Comparison of ENCODE assay signal across 26 cellular contexts in the genomic region with DNA sequence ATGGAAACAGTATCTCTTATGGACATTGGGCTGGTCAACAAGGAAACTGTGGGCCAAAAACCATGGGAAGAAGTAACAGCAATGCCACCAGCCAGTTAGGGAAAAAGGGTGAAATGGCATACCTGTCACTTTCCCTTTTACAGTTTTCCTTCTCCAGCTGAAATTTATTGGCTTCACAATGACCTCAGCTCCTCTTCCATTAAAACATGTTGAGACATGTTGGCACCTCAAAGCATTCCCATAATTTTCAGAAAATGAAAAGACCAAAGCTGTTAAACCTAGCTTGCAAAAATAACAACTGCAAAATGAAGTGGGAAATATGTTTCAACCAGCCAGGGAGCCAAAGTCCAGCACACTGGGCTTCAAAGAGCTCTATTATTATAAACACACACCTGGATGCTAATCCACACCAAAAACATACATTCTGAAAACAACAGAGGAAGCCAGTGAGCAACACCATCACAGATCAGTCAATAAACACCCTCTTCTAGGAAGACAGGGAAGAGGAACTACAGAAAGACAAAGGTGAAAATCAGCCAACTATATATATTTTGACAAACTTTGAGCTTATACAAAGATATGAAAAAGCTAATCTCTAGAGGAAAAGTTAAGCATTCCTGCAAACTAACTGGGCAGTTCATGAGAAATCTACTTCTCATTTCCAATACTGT.
A peak's percentile ranks its signal among the peaks of the same experiment; 100 is the strongest.
DNase-seq lines count a peak whose midpoint lies in the region; ATAC-seq and TF ChIP-seq lines count a peak whose summit lies in the region.
"Had no signal": no experiment of that assay in that cellular context is flagged by ENCODE, and none has a peak within 500 bp of the region (broad histone marks: within the 10 kb centered on the region; RNA-seq: fewer than 3 reads in every experiment).

No MANE protein-coding gene starts in this region.

- DNase-seq in activated T-cell treated with anti-CD3 and anti-CD28 coated beads, Interleukin-2, amount 50 U/mL, for 72 hours: no peak
- no peak for DNase-seq in activated T-cell treated with anti-CD3 and anti-CD28 coated beads, Interleukin-2, amount 50 U/mL, for 4 hours
- DNase-seq in NCI-H69 (lab: John Stamatoyannopoulos, UW) (peak; percentile 65), mammary epithelial cell (peak; percentile 23), osteoblast (ENCODE audit: insufficient read length, low spot score, missing footprints) (no peak)
- DNase-seq: activated naive CD4-positive, alpha-beta T cell treated with Interleukin-2 at 50 U/mL for 16 hours; activated T-cell treated with anti-CD3 and anti-CD28 coated beads, Interleukin-2, amount 50 U/mL, for 48 hours; amniotic stem cell; Caco-2; EL; NCI-H2081; NCI-H345; PC-3; SIG-M5; stimulated activated CD4-positive, alpha-beta T cell treated with anti-CD3 and anti-CD28 coated beads, Interleukin-2, amount 100 ng/mL, for 24 hours; T-cell had no signal

- H3K4me3 ChIP-seq in mammary epithelial cell (replicated peaks in 1 of 3; ENCODE audit: insufficient read depth in 1 of 3, low read depth in 2 of 3, low read length in 3 of 3) (no peak overlapping the region), osteoblast (ENCODE audit: insufficient read depth, low read length) (no peak overlapping the region)
- H3K4me3 ChIP-seq: cardiac muscle cell, coronary artery, HAP-1, smooth muscle cell, suprapubic skin had no signal

- ATAC-seq in activated T-cell treated with anti-CD3 and anti-CD28 coated beads, Interleukin-2, amount 50 U/mL, for 72 hours (replicated peaks in 1 of 2): no peak
- ATAC-seq in activated T-cell treated with anti-CD3 and anti-CD28 coated beads, Interleukin-2, amount 50 U/mL, for 4 hours: no peak
- ATAC-seq in HG03135 (IDR thresholded peaks at IDR 0.05; ENCODE audit: unreplicated experiment): no peak
- no peak for ATAC-seq in HG02678 (IDR thresholded peaks at IDR 0.05; ENCODE audit: unreplicated experiment)
- no peak for ATAC-seq in activated CD4-positive, CD25-positive, alpha-beta regulatory T cell treated with anti-CD3 and anti-CD28 coated beads, Interleukin-2, amount 50 U/mL, for 24 hours
- ATAC-seq: PC-3 had no signal

- dilution Hi-C loops in mammary epithelial cell (cut with HindIII; ENCODE audit: low sequenced_read_pairs): no loop called here

- no peaks in the 10 kb centered on the region for H3K9me3 ChIP-seq in mammary epithelial cell (replicated peaks; ENCODE audit: insufficient read depth, low read length)
- no peaks in the 10 kb centered on the region for H3K9me3 ChIP-seq in osteoblast (ENCODE audit: low read depth, low read length)
- H3K9me3 ChIP-seq: Caco-2, HAP-1, neutrophil, suprapubic skin had no signal

- H3K79me2 ChIP-seq in mammary epithelial cell (ENCODE audit: insufficient read depth, low read length) (no peaks in the 10 kb centered on the region), osteoblast (ENCODE audit: insufficient read depth, low read length) (no peaks in the 10 kb centered on the region)

- CTCF ChIA-PET in mammary epithelial cell (lab: Charles Lee; ENCODE audit: low non-redundant PET): no interaction called here

- no peaks in the 10 kb centered on the region for H3K27me3 ChIP-seq in mammary epithelial cell (ENCODE audit: insufficient read depth, low read length)
- no peaks in the 10 kb centered on the region for H3K27me3 ChIP-seq in osteoblast (ENCODE audit: insufficient read depth, low read length)
- H3K27me3 ChIP-seq: cardiac muscle cell, neutrophil, suprapubic skin had no signal

- BruUV-seq in mammary epithelial cell (replicated peaks; lab: Mats Ljungman, UMichigan): no TSS peak

- H3K4me1 ChIP-seq in mammary epithelial cell (ENCODE audit: insufficient read depth, low read length) (peaks cover 38% of the 10 kb centered on the region), osteoblast (ENCODE audit: insufficient read depth, low read length) (peaks cover 10% of the 10 kb centered on the region)
- H3K4me1 ChIP-seq: Caco-2, HAP-1, suprapubic skin had no signal

- in situ Hi-C loops in mammary epithelial cell (cut with MboI; ENCODE audit: low sequenced_read_pairs in 2 of 2): no loop called here

- H3K36me3 Mint-ChIP-seq in activated T-cell treated with anti-CD3 and anti-CD28 coated beads, Interleukin-2, amount 50 U/mL, for 72 hours (ENCODE audit: insufficient read depth in 2 of 2): no peaks in the 10 kb centered on the region
- no peaks in the 10 kb centered on the region for H3K36me3 Mint-ChIP-seq in activated T-cell treated with anti-CD3 and anti-CD28 coated beads, Interleukin-2, amount 50 U/mL, for 4 hours (ENCODE audit: insufficient read depth)

- no peak overlapping the region for H3K4me3 Mint-ChIP-seq in activated T-cell treated with anti-CD3 and anti-CD28 coated beads, Interleukin-2, amount 50 U/mL, for 72 hours
- H3K4me3 Mint-ChIP-seq in activated T-cell treated with anti-CD3 and anti-CD28 coated beads, Interleukin-2, amount 50 U/mL, for 4 hours: no peak overlapping the region
- H3K4me3 Mint-ChIP-seq: T-cell had no signal

- TF ChIP-seq CTCF in mammary epithelial cell (conservative IDR thresholded peaks at IDR 0.05 in 1 of 2, IDR thresholded peaks at IDR 0.05 in 1 of 2; ENCODE audit: extremely low read depth in 1 of 2, insufficient read depth in 1 of 2, low read depth in 1 of 2, low read length in 2 of 2) (no peak), osteoblast (IDR thresholded peaks at IDR 0.05; ENCODE audit: extremely low read depth, low read depth, low read length) (no peak)

- peaks cover 10% of the 10 kb centered on the region for H3K27me3 Mint-ChIP-seq in activated T-cell treated with anti-CD3 and anti-CD28 coated beads, Interleukin-2, amount 50 U/mL, for 72 hours (ENCODE audit: low read depth)
- H3K27me3 Mint-ChIP-seq in activated T-cell treated with anti-CD3 and anti-CD28 coated beads, Interleukin-2, amount 50 U/mL, for 4 hours (ENCODE audit: low read depth): no peaks in the 10 kb centered on the region

- H3K36me3 ChIP-seq in mammary epithelial cell (ENCODE audit: insufficient read depth, low read length) (no peaks in the 10 kb centered on the region), osteoblast (ENCODE audit: insufficient read depth, low read length) (no peaks in the 10 kb centered on the region)
- H3K36me3 ChIP-seq: cardiac muscle cell, HAP-1, neutrophil, suprapubic skin had no signal

- H3K4me1 Mint-ChIP-seq in activated T-cell treated with anti-CD3 and anti-CD28 coated beads, Interleukin-2, amount 50 U/mL, for 72 hours (ENCODE audit: low read depth): peaks cover 31% of the 10 kb centered on the region
- H3K4me1 Mint-ChIP-seq in activated T-cell treated with anti-CD3 and anti-CD28 coated beads, Interleukin-2, amount 50 U/mL, for 4 hours (ENCODE audit: low read depth): peaks cover 49% of the 10 kb centered on the region

- no peak overlapping the region for H3K9ac ChIP-seq in mammary epithelial cell (ENCODE audit: insufficient read depth, low read length)

- H2AFZ ChIP-seq in mammary epithelial cell (ENCODE audit: low read depth, low read length): peak overlapping the region; percentile 65
- H2AFZ ChIP-seq in osteoblast (ENCODE audit: low read length): peak overlapping the region; percentile 42

- intact Hi-C loops in mammary epithelial cell (cut with micrococcal nuclease): loop anchor here (5.0 kb wide), 1 partner anchor 76 kb away; a partner anchor contains a TSS

- H3K9me3 Mint-ChIP-seq in activated T-cell treated with anti-CD3 and anti-CD28 coated beads, Interleukin-2, amount 50 U/mL, for 72 hours: no peaks in the 10 kb centered on the region
- H3K9me3 Mint-ChIP-seq in activated T-cell treated with anti-CD3 and anti-CD28 coated beads, Interleukin-2, amount 50 U/mL, for 4 hours: no peaks in the 10 kb centered on the region
- H3K9me3 Mint-ChIP-seq: T-cell had no signal

- H3K27ac ChIP-seq in mammary epithelial cell (ENCODE audit: insufficient read depth, low read depth, low read length) (peak overlapping the region; percentile 1), osteoblast (ENCODE audit: low read depth, low read length) (no peak overlapping the region)
- H3K27ac ChIP-seq: cardiac muscle cell, coronary artery, HL-60, neutrophil, suprapubic skin had no signal

- peak overlapping the region; percentile 28 for H3K4me2 ChIP-seq in mammary epithelial cell (ENCODE audit: insufficient read depth, low read depth, low read length)
- H3K4me2 ChIP-seq in osteoblast (ENCODE audit: insufficient read depth, low read length): no peak overlapping the region
- H3K4me2 ChIP-seq: smooth muscle cell had no signal

- H3K27ac Mint-ChIP-seq in activated T-cell treated with anti-CD3 and anti-CD28 coated beads, Interleukin-2, amount 50 U/mL, for 72 hours: peak overlapping the region; percentile 4
- H3K27ac Mint-ChIP-seq: T-cell had no signal

- H4K20me1 ChIP-seq in mammary epithelial cell (ENCODE audit: insufficient read depth, low read length) (no peaks in the 10 kb centered on the region), osteoblast (ENCODE audit: insufficient read depth, low read length) (no peaks in the 10 kb centered on the region)

Comparison
In these comparisons a context has a peak if more than half of its experiments do, and no peak if none do; other contexts are left out.
1. DNase-seq: peak in NCI-H69 (single experiment) and mammary epithelial cell (single experiment); none in activated T-cell treated with anti-CD3 and anti-CD28 coated beads, Interleukin-2, amount 50 U/mL, for 72 hours (0 of 2), activated T-cell treated with anti-CD3 and anti-CD28 coated beads, Interleukin-2, amount 50 U/mL, for 4 hours (single experiment) and osteoblast (single experiment).